In genomic region chr15:84608707-84609284, GRCh38 we compare ENCODE assay signal across 26 cellular contexts.
"Had no signal": no experiment of that assay in that cellular context is flagged by ENCODE, and none has a peak within 500 bp of the region (broad histone marks: within the 10 kb centered on the region; RNA-seq: fewer than 3 reads in every experiment).

No MANE protein-coding gene starts in this region.

- H3K36me3 ChIP-seq: neural progenitor cell had no signal

- H3K27ac ChIP-seq: coronary artery, esophagus squamous epithelium, lower lobe of right lung, neural progenitor cell, parathyroid adenoma, thyroid gland, vagina had no signal

- H3K4me1 ChIP-seq: lower lobe of right lung, neural progenitor cell, thyroid gland, vagina had no signal

- H3K4me2 ChIP-seq: neural progenitor cell had no signal

- H3K27me3 ChIP-seq: esophagus squamous epithelium, heart right ventricle, thyroid gland, vagina had no signal

- H3K4me3 ChIP-seq: coronary artery, esophagus squamous epithelium, heart right ventricle, lower lobe of right lung, neural progenitor cell, psoas muscle, thyroid gland, vagina had no signal

- H3K9me3 ChIP-seq: esophagus squamous epithelium, heart right ventricle, lower lobe of right lung, psoas muscle, thyroid gland, vagina had no signal

- H3K9ac ChIP-seq: neural progenitor cell, parathyroid adenoma had no signal

- H2AFZ ChIP-seq: neural progenitor cell, parathyroid adenoma had no signal

- DNase-seq: dermis blood vessel endothelial cell; effector memory CD8-positive, alpha-beta T cell; erythroblast; esophagus squamous epithelium; foreskin melanocyte; glutamatergic neuron; heart right ventricle; hippocampal formation; immature natural killer cell; islet precursor cell; kidney glomerular epithelial cell; left ventricle myocardium superior; lower lobe of right lung; psoas muscle; right cardiac atrium; small intestine; stimulated activated CD4-positive, alpha-beta T cell treated with anti-CD3 and anti-CD28 coated beads, Interleukin-15, amount 100 ng/mL, for 24 hours; stimulated activated CD4-positive, alpha-beta T cell treated with anti-CD3 and anti-CD28 coated beads, Interleukin-2, amount 100 ng/mL, for 48 hours; stimulated activated naive CD4-positive, alpha-beta T cell; stimulated activated naive CD8-positive, alpha-beta T cell treated with anti-CD3 and anti-CD28 coated beads, Interleukin-15, amount 100 ng/mL, for 72 hours; thyroid gland; trophoblast cell had no signal

- ATAC-seq: effector memory CD8-positive, alpha-beta T cell; lower lobe of right lung; stimulated activated naive CD8-positive, alpha-beta T cell treated with anti-CD3 and anti-CD28 coated beads, Interleukin-15, amount 100 ng/mL, for 72 hours had no signal
